1 cellular context compared by ENCODE assay signal in genomic region chr17:74750327-74751069, GRCh38.
TF ChIP-seq lines count a peak whose summit lies in the region.

No MANE protein-coding gene starts in this region.

TF ChIP-seq in GM23338, 12 proteins besides CTCF, POLR2A, EP300 and RAD21 (continued from another document):
- TF ChIP-seq, protein P1, sequence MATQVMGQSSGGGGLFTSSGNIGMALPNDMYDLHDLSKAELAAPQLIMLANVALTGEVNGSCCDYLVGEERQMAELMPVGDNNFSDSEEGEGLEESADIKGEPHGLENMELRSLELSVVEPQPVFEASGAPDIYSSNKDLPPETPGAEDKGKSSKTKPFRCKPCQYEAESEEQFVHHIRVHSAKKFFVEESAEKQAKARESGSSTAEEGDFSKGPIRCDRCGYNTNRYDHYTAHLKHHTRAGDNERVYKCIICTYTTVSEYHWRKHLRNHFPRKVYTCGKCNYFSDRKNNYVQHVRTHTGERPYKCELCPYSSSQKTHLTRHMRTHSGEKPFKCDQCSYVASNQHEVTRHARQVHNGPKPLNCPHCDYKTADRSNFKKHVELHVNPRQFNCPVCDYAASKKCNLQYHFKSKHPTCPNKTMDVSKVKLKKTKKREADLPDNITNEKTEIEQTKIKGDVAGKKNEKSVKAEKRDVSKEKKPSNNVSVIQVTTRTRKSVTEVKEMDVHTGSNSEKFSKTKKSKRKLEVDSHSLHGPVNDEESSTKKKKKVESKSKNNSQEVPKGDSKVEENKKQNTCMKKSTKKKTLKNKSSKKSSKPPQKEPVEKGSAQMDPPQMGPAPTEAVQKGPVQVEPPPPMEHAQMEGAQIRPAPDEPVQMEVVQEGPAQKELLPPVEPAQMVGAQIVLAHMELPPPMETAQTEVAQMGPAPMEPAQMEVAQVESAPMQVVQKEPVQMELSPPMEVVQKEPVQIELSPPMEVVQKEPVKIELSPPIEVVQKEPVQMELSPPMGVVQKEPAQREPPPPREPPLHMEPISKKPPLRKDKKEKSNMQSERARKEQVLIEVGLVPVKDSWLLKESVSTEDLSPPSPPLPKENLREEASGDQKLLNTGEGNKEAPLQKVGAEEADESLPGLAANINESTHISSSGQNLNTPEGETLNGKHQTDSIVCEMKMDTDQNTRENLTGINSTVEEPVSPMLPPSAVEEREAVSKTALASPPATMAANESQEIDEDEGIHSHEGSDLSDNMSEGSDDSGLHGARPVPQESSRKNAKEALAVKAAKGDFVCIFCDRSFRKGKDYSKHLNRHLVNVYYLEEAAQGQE (IDR thresholded peaks at IDR 0.05; ENCODE audit: unreplicated experiment): no peak
- TF ChIP-seq EZH2phosphoT487 (IDR thresholded peaks at IDR 0.05; ENCODE audit: unreplicated experiment) (no peak), NANOG (IDR thresholded peaks at IDR 0.05; ENCODE audit: borderline replicate concordance) (no peak), ZNF331 (CRISPR knock-in tag; IDR thresholded peaks at IDR 0.05; ENCODE audit: low read depth) (no peak), CREB1 (CRISPR knock-in tag; IDR thresholded peaks at IDR 0.05; ENCODE audit: low read depth) (no peak)
